In genomic region chr16:49503242-49504022, GRCh38 we compare ENCODE assay signal across 13 cellular contexts.
DNase-seq lines count a peak whose midpoint lies in the region; ATAC-seq and TF ChIP-seq lines count a peak whose summit lies in the region.
"Had no signal": no experiment of that assay in that cellular context is flagged by ENCODE, and none has a peak within 500 bp of the region (broad histone marks: within the 10 kb centered on the region; RNA-seq: fewer than 3 reads in every experiment).

No MANE protein-coding gene starts in this region.

- no peaks in the 10 kb centered on the region for H3K27me3 ChIP-seq in right lobe of liver
- H3K27me3 ChIP-seq: MG63 had no signal

- ATAC-seq in GM18498 (IDR thresholded peaks at IDR 0.05; ENCODE audit: unreplicated experiment) (peak; percentile 61), GM21381 (IDR thresholded peaks at IDR 0.05; ENCODE audit: unreplicated experiment) (peak; percentile 76), HG03175 (IDR thresholded peaks at IDR 0.05; ENCODE audit: unreplicated experiment) (peak; percentile 88), right lobe of liver (peak; percentile 25 to 69 (median 56)), omental fat pad (ENCODE audit: low FRiP score) (no peak)
- ATAC-seq: CD8-positive, alpha-beta T cell had no signal

- no peak for TF ChIP-seq CTCF in right lobe of liver (IDR thresholded peaks at IDR 0.05)
- TF ChIP-seq CTCF in omental fat pad (IDR thresholded peaks at IDR 0.05): no peak

- no peak for TF ChIP-seq POLR2A in right lobe of liver (IDR thresholded peaks at IDR 0.05)

- no peaks in the 10 kb centered on the region for H3K36me3 ChIP-seq in right lobe of liver
- H3K36me3 ChIP-seq: MG63 had no signal

- H3K4me3 ChIP-seq in right lobe of liver: peak overlapping the region in 2 of 3 donors; percentile 35 to 36
- H3K4me3 ChIP-seq: MG63 had no signal

- WGBS in right lobe of liver (ENCODE audit: insufficient coverage, low coverage, low lambda C conversion rate, missing lambda C conversion rate): 38% methylated on average over 13 of the region's 17 CpGs

- peaks cover 0 to 13% (median 0%) of the 10 kb centered on the region in 4 donors for H3K4me1 ChIP-seq in right lobe of liver

- H3K9me3 ChIP-seq in right lobe of liver: no peaks in the 10 kb centered on the region
- H3K9me3 ChIP-seq: MG63, SK-N-SH had no signal

- H3K27ac ChIP-seq in right lobe of liver: peak overlapping the region in 2 of 3 donors; percentile 40 to 47

- intact Hi-C loops in right lobe of liver (cut with DNase I): no loop called here

- DNase-seq in right lobe of liver (no peak), epidermal melanocyte (ENCODE audit: insufficient read length, low spot score) (no peak), NCI-H345 treated with DMSO at 0.1 percent for 48 hours (lab: John Stamatoyannopoulos, UW; ENCODE audit: unreplicated experiment) (no peak), omental fat pad (ENCODE audit: low spot score) (no peak), activated gamma-delta T cell treated with Interleukin-2 at 50 U/mL for 16 hours (no peak)
- DNase-seq: MG63; NCI-H510A treated with DMSO at 0.1 percent for 48 hours; SK-N-SH; stimulated activated CD4-positive, alpha-beta T cell treated with anti-CD3 and anti-CD28 coated beads, Interleukin-4, amount 100 ng/mL, for 1 hour had no signal
